8 cellular contexts compared by ENCODE assay signal in genomic region chr1:53220171-53220961, GRCh38. TPM values are rescaled to one million over a fixed set of nuclear protein-coding genes. Genes with fewer than 3 reads are reported as not detected.
A peak's percentile ranks its signal among the peaks of the same experiment; 100 is the strongest.
DNase-seq lines count a peak whose midpoint lies in the region; ATAC-seq and TF ChIP-seq lines count a peak whose summit lies in the region.

Gene CZIB (minus strand): TSS chr1:53220634. CDS start chr1:53220575, 59 bp downstream.

- peak within 1 kb of the TSS; percentile 88 for H3K4me3 ChIP-seq in Jurkat, Clone E6-1 (ENCODE audit: low read length)
- H3K4me3 ChIP-seq in esophagus (ENCODE audit: low read depth in 1 of 2, low read length in 2 of 2) (peak within 1 kb of the TSS; percentile 60 to 99), muscle layer of colon (ENCODE audit: low read depth in 1 of 2, low read length in 2 of 2) (peak within 1 kb of the TSS; percentile 89 to 95)

- H3K36me3 ChIP-seq in esophagus (ENCODE audit: control insufficient read depth in 2 of 2, insufficient read depth in 2 of 2, low read length in 1 of 2) (peaks cover 0 to 5% of the 10 kb centered on the region in 2 donors), muscle layer of colon (ENCODE audit: insufficient read depth, low read length) (peaks cover 19% of the 10 kb centered on the region)

- H3K27ac ChIP-seq in esophagus (ENCODE audit: low read depth in 2 of 2, low read length in 1 of 2) (peak within 1 kb of the TSS; percentile 97 to 99), muscle layer of colon (ENCODE audit: low read depth, low read length) (peak within 1 kb of the TSS; percentile 97)

- peak within 1 kb of the TSS; percentile 74 for H3K9ac ChIP-seq in muscle layer of colon (ENCODE audit: low read length)

- H3K27me3 Mint-ChIP-seq in activated T-cell treated with anti-CD3 and anti-CD28 coated beads, Interleukin-2, amount 50 U/mL, for 4 hours (ENCODE audit: low read depth), result no peaks in the 10 kb centered on the region

- peak; percentile 86 for ATAC-seq in GM21619 (IDR thresholded peaks at IDR 0.05; ENCODE audit: unreplicated experiment)
- peak; percentile 94 to 95 for ATAC-seq in activated T-cell treated with anti-CD3 and anti-CD28 coated beads, Interleukin-2, amount 50 U/mL, for 4 hours

- H3K9me3 Mint-ChIP-seq in activated T-cell treated with anti-CD3 and anti-CD28 coated beads, Interleukin-2, amount 50 U/mL, for 4 hours, result no peaks in the 10 kb centered on the region

- 0% methylated on average over 56 to 61 of the region's 61 CpGs for WGBS in esophagus, 2 donors

- H3K4me1 Mint-ChIP-seq in activated T-cell treated with anti-CD3 and anti-CD28 coated beads, Interleukin-2, amount 50 U/mL, for 4 hours (ENCODE audit: low read depth), result peaks cover 22% of the 10 kb centered on the region

- H3K9me3 ChIP-seq in esophagus (ENCODE audit: control insufficient read depth in 2 of 2, insufficient read depth in 1 of 2, low read depth in 1 of 2, low read length in 1 of 2), result no peaks in the 10 kb centered on the region
- no peaks in the 10 kb centered on the region for H3K9me3 ChIP-seq in muscle layer of colon (ENCODE audit: low read length)

- H3K36me3 Mint-ChIP-seq in activated T-cell treated with anti-CD3 and anti-CD28 coated beads, Interleukin-2, amount 50 U/mL, for 4 hours (ENCODE audit: insufficient read depth), result peaks cover 17% of the 10 kb centered on the region

- peak within 1 kb of the TSS; percentile 88 for H3K4me3 Mint-ChIP-seq in activated T-cell treated with anti-CD3 and anti-CD28 coated beads, Interleukin-2, amount 50 U/mL, for 4 hours

- H3K4me1 ChIP-seq in esophagus (ENCODE audit: control insufficient read depth in 2 of 2, insufficient read depth in 2 of 2, low read length in 1 of 2), result no peaks in the 10 kb centered on the region
- peaks cover 15% of the 10 kb centered on the region for H3K4me1 ChIP-seq in muscle layer of colon (ENCODE audit: insufficient read depth, low read length)

- H3K27me3 ChIP-seq in esophagus (ENCODE audit: control insufficient read depth in 1 of 2, insufficient read depth in 2 of 2, low read length in 2 of 2), result no peaks in the 10 kb centered on the region
- H3K27me3 ChIP-seq in muscle layer of colon (ENCODE audit: control insufficient read depth in 1 of 2, insufficient read depth in 2 of 2, low read length in 2 of 2), result no peaks in the 10 kb centered on the region

- DNase-seq in DMS153 (lab: John Stamatoyannopoulos, UW), result peak; percentile 77
- DNase-seq in Jurkat, Clone E6-1 (ENCODE audit: low read depth, low spot score), result peak; percentile 86
- peak; percentile 89 for DNase-seq in activated T-cell treated with anti-CD3 and anti-CD28 coated beads, Interleukin-2, amount 50 U/mL, for 4 hours
- DNase-seq in stimulated activated CD8-positive, alpha-beta memory T cell treated with anti-CD3 and anti-CD28 coated beads, Interleukin-7, amount 100 ng/mL, for 24 hours (ENCODE audit: low read depth), result peak; percentile 94

TF ChIP-seq in PFSK-1, 5 proteins besides CTCF, POLR2A, EP300 and RAD21:
- TF ChIP-seq TAF1 (IDR thresholded peaks at IDR 0.05; ENCODE audit: borderline replicate concordance, insufficient read depth, low read length) (no peak), POLR2AphosphoS5 (IDR thresholded peaks at IDR 0.05; ENCODE audit: low read depth, low read length) (peak; percentile 96), REST (IDR thresholded peaks at IDR 0.05; ENCODE audit: insufficient read depth in 1 of 2, low read depth in 2 of 2, low read length in 2 of 2) (0 out of 4 replicates have a peak, but pooled peaks of 1 of the 2 experiments have one; percentile 26), SIN3A (IDR thresholded peaks at IDR 0.05; ENCODE audit: borderline replicate concordance, insufficient read depth, low read length) (0 out of 2 replicates have a peak, but pooled peaks have one; percentile 6), FOXP2 (optimal IDR thresholded peaks at IDR 0.05; ENCODE audit: borderline replicate concordance, extremely low read depth, extremely low read length, insufficient read depth) (peak; percentile 52)

RNA-seq across cellular contexts. Expression of gene CZIB, which starts in this region (rescaled TPM):
- polyA plus RNA-seq in Jurkat, Clone E6-1 (2012; ENCODE audit: insufficient read depth, insufficient read length), result 112 TPM
- polyA plus RNA-seq in PFSK-1 (2012; ENCODE audit: insufficient read length, low read depth), result 48.3 TPM
- total RNA-seq in activated T-cell treated with anti-CD3 and anti-CD28 coated beads, Interleukin-2, amount 50 U/mL, for 4 hours, result 10 to 100 TPM; 42.8 to 47.2 (median 46.2) TPM
- polyA plus RNA-seq in esophagus, result 10 to 100 TPM; 42.7 to 44.0 TPM

Comparison
In these comparisons a context has a peak if more than half of its experiments do, and no peak if none do; other contexts are left out.
1. Peak in every context shown above with its lines: DNase-seq, ATAC-seq, H3K4me3 ChIP-seq and H3K27ac ChIP-seq.